8 cellular contexts compared by ENCODE assay signal in the genomic region with DNA sequence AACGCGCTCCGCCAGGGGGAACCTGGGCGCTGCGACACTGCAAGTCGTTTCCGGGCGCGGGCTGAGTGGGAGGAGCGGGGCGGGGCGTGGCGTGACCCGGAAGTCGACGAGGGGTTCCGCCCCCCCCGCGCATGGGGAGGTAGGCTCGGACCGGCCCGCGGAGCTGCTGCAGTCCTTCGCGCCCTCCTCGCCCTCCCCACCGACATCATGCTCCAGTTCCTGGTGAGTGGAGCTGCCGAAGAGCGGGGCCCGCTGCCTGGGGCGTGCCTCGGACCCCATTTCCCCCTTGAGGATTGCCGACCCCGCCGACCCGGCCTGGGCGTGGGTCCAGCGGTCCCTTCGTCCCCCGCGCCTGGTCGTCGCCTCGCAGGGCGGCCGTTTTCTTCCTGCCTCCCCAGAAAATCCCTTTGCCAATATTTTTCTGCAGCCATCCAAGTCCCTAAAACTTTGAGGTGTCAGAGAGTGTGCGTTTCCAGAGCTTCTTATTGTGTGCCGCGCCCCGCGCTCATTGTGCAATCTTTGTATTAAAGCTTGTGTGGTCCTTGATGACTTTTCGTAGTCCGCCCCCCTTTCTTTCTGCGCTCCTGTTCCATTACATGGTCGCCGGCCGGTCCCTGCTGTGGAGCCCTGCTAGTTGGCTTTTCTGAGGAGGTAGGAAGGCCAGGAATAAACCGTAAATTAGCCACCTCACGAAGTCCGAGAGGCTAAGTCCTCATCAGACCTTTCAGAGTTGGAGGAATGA. TPM values are rescaled to one million over a fixed set of nuclear protein-coding genes. Genes with fewer than 3 reads are reported as not detected.
DNase-seq lines count a peak whose midpoint lies in the region; ATAC-seq and TF ChIP-seq lines count a peak whose summit lies in the region.

A gene (plus strand): TSS at position 142 of the 742 bp plus-strand sequence.

- peak within 1 kb of the TSS; percentile 92 to 97 for H3K27ac ChIP-seq in SK-N-SH (ENCODE audit: low read depth in 2 of 2, low read length in 1 of 2)

- peak within 1 kb of the TSS; percentile 97 for H2AFZ ChIP-seq in SK-N-SH (ENCODE audit: low read depth)

- peak; percentile 91 for ATAC-seq in HG02571 (IDR thresholded peaks at IDR 0.05; ENCODE audit: unreplicated experiment)

- H3K79me2 ChIP-seq in SK-N-SH (ENCODE audit: insufficient read depth) = peaks cover 52% of the 10 kb centered on the region

- WGBS in SK-N-SH (ENCODE audit: low lambda C conversion rate) = 0% methylated on average over 42 of the region's 60 CpGs

- CTCF ChIA-PET in SK-N-SH (lab: Yijun Ruan, JAX) = interaction anchor here (0.6 to 12.8 kb wide), 21 partner anchors 9 to 1507 kb away, joined by 3 to 154 read pairs (median 4); no protein-coding TSS in a partner anchor

- DNase-seq in NB4 (ENCODE audit: low read depth) (peak; percentile 99), SK-N-SH (peak; percentile 100), germinal center (ENCODE audit: low spot score) (peak; percentile 96), nucleus accumbens (lab: John Stamatoyannopoulos, UW) (peak in 55 of 56 donors; percentile 59 to 97 (median 90)), superior temporal gyrus (ENCODE audit: extremely low spot score) (peak; percentile 92)
- DNase-seq in activated naive CD4-positive, alpha-beta T cell treated with anti-CD3 and anti-CD28 coated beads, Interleukin-2, amount 50 U/mL, for 16 hours = peak; percentile 97

- H3K9me2 ChIP-seq in SK-N-SH = no peaks in the 10 kb centered on the region

- peak within 1 kb of the TSS; percentile 76 for H3K4me3 ChIP-seq in NB4 (ENCODE audit: low read depth, low read length)
- peak within 1 kb of the TSS; percentile 73 to 96 for H3K4me3 ChIP-seq in SK-N-SH (ENCODE audit: low read depth in 2 of 2, low read length in 1 of 2)

- H4K20me1 ChIP-seq in SK-N-SH (ENCODE audit: insufficient read depth) = peaks cover 13% of the 10 kb centered on the region; the same call in 1 of the 2 replicates

- no peaks in the 10 kb centered on the region for H3K9me3 ChIP-seq in SK-N-SH

- H3F3A ChIP-seq in SK-N-SH (replicated peaks; ENCODE audit: insufficient read depth) = peaks cover 34% of the 10 kb centered on the region

- TF ChIP-seq POLR2A in GM10847 (IDR thresholded peaks at IDR 0.05; ENCODE audit: extremely low read depth, insufficient read length) (peak; percentile 92), NB4 (IDR thresholded peaks at IDR 0.05; ENCODE audit: extremely low read depth, insufficient read length) (peak; percentile 94)

- H3K9ac ChIP-seq in SK-N-SH = peak within 1 kb of the TSS; percentile 99

- TF ChIP-seq EP300 in SK-N-SH (IDR thresholded peaks at IDR 0.05; ENCODE audit: borderline replicate concordance in 1 of 2, low read depth in 1 of 2, low read length in 1 of 2) = peak; percentile 20 to 40; a peak in 2 of 4 replicates

- no peaks in the 10 kb centered on the region for H3K27me3 ChIP-seq in SK-N-SH (ENCODE audit: insufficient read depth)

- TF ChIP-seq CTCF in NB4 (IDR thresholded peaks at IDR 0.05; ENCODE audit: low read depth, low read length) (peak; percentile 52), SK-N-SH (IDR thresholded peaks at IDR 0.05) (no peak)

- POLR2A ChIA-PET in SK-N-SH (lab: Yijun Ruan, JAX) = interaction anchor here (0.7 to 1.4 kb wide), 7 partner anchors 11 to 388 kb away, joined by 3 to 5 read pairs (median 3); no protein-coding TSS in a partner anchor

- H3K4me1 ChIP-seq in SK-N-SH (ENCODE audit: control insufficient read depth in 1 of 2, insufficient read depth in 2 of 2, low read depth in 1 of 2, low read length in 1 of 2) = peaks cover 10 to 11% of the 10 kb centered on the region in 2 experiments

- peak within 1 kb of the TSS; percentile 88 for H3K4me2 ChIP-seq in SK-N-SH

- peaks cover 0 to 27% of the 10 kb centered on the region in 2 experiments for H3K36me3 ChIP-seq in SK-N-SH (replicated peaks in 1 of 2; ENCODE audit: control insufficient read depth in 1 of 2, insufficient read depth in 2 of 2, low read length in 1 of 2)

- TF ChIP-seq RAD21 in SK-N-SH (IDR thresholded peaks at IDR 0.05; ENCODE audit: low read length) = peak; percentile 62

TF ChIP-seq in SK-N-SH, 30 proteins besides CTCF, POLR2A, EP300 and RAD21 (continues in another document):
- TF ChIP-seq TCF12 (IDR thresholded peaks at IDR 0.05) = no peak; the same call in 1 of the 2 replicates
- TF ChIP-seq TAF1 (IDR thresholded peaks at IDR 0.05; ENCODE audit: borderline replicate concordance, low read depth, low read length) = peak; percentile 98
- TF ChIP-seq RCOR1 (IDR thresholded peaks at IDR 0.05; ENCODE audit: low read length) = peak; percentile 72; the same call in 1 of the 2 replicates
- 0 out of 2 replicates have a peak, but pooled peaks have one; percentile 3 for TF ChIP-seq RFX5 (IDR thresholded peaks at IDR 0.05; ENCODE audit: low read length)
- TF ChIP-seq MXI1 (IDR thresholded peaks at IDR 0.05; ENCODE audit: low read depth, low read length) = peak; percentile 71; the same call in 1 of the 2 replicates
- TF ChIP-seq FOXM1 (IDR thresholded peaks at IDR 0.05; ENCODE audit: low read depth) = no peak
- peak; percentile 94 for TF ChIP-seq GABPA (IDR thresholded peaks at IDR 0.05; ENCODE audit: low read depth)
- no peak for TF ChIP-seq JUND (IDR thresholded peaks at IDR 0.05)
- TF ChIP-seq, protein P1, sequence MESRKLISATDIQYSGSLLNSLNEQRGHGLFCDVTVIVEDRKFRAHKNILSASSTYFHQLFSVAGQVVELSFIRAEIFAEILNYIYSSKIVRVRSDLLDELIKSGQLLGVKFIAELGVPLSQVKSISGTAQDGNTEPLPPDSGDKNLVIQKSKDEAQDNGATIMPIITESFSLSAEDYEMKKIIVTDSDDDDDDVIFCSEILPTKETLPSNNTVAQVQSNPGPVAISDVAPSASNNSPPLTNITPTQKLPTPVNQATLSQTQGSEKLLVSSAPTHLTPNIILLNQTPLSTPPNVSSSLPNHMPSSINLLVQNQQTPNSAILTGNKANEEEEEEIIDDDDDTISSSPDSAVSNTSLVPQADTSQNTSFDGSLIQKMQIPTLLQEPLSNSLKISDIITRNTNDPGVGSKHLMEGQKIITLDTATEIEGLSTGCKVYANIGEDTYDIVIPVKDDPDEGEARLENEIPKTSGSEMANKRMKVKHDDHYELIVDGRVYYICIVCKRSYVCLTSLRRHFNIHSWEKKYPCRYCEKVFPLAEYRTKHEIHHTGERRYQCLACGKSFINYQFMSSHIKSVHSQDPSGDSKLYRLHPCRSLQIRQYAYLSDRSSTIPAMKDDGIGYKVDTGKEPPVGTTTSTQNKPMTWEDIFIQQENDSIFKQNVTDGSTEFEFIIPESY (IDR thresholded peaks at IDR 0.05; ENCODE audit: borderline replicate concordance, low read depth) = 0 out of 2 replicates have a peak, but pooled peaks have one; percentile 44
- TF ChIP-seq, protein P2, sequence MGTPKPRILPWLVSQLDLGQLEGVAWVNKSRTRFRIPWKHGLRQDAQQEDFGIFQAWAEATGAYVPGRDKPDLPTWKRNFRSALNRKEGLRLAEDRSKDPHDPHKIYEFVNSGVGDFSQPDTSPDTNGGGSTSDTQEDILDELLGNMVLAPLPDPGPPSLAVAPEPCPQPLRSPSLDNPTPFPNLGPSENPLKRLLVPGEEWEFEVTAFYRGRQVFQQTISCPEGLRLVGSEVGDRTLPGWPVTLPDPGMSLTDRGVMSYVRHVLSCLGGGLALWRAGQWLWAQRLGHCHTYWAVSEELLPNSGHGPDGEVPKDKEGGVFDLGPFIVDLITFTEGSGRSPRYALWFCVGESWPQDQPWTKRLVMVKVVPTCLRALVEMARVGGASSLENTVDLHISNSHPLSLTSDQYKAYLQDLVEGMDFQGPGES (IDR thresholded peaks at IDR 0.05; ENCODE audit: low read depth, low read length) = no peak
- TF ChIP-seq, protein P3, sequence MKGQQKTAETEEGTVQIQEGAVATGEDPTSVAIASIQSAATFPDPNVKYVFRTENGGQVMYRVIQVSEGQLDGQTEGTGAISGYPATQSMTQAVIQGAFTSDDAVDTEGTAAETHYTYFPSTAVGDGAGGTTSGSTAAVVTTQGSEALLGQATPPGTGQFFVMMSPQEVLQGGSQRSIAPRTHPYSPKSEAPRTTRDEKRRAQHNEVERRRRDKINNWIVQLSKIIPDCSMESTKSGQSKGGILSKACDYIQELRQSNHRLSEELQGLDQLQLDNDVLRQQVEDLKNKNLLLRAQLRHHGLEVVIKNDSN (IDR thresholded peaks at IDR 0.05; ENCODE audit: borderline replicate concordance, low read depth) = peak; percentile 57; the same call in 1 of the 2 replicates
- TF ChIP-seq, protein P4, sequence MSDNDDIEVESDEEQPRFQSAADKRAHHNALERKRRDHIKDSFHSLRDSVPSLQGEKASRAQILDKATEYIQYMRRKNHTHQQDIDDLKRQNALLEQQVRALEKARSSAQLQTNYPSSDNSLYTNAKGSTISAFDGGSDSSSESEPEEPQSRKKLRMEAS (IDR thresholded peaks at IDR 0.05; ENCODE audit: low read depth) = peak; percentile 89
- TF ChIP-seq FOXJ3 (CRISPR knock-in tag; IDR thresholded peaks at IDR 0.05) = peak; percentile 69; the same call in 1 of the 2 replicates
- TF ChIP-seq, protein P5, sequence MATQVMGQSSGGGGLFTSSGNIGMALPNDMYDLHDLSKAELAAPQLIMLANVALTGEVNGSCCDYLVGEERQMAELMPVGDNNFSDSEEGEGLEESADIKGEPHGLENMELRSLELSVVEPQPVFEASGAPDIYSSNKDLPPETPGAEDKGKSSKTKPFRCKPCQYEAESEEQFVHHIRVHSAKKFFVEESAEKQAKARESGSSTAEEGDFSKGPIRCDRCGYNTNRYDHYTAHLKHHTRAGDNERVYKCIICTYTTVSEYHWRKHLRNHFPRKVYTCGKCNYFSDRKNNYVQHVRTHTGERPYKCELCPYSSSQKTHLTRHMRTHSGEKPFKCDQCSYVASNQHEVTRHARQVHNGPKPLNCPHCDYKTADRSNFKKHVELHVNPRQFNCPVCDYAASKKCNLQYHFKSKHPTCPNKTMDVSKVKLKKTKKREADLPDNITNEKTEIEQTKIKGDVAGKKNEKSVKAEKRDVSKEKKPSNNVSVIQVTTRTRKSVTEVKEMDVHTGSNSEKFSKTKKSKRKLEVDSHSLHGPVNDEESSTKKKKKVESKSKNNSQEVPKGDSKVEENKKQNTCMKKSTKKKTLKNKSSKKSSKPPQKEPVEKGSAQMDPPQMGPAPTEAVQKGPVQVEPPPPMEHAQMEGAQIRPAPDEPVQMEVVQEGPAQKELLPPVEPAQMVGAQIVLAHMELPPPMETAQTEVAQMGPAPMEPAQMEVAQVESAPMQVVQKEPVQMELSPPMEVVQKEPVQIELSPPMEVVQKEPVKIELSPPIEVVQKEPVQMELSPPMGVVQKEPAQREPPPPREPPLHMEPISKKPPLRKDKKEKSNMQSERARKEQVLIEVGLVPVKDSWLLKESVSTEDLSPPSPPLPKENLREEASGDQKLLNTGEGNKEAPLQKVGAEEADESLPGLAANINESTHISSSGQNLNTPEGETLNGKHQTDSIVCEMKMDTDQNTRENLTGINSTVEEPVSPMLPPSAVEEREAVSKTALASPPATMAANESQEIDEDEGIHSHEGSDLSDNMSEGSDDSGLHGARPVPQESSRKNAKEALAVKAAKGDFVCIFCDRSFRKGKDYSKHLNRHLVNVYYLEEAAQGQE (IDR thresholded peaks at IDR 0.05; ENCODE audit: low read depth, low read length) = peak; percentile 61; the same call in 1 of the 2 replicates

RNA-seq across cellular contexts. Expression of the gene that starts here (rescaled TPM):
- 26.0 and 30.0 TPM in 2 replicates for polyA plus RNA-seq in SK-N-SH (2012; rRNA removed)
- polyA plus RNA-seq in SK-N-SH (2012; cell fraction: cytosol; rRNA removed) = 36.1 and 52.6 TPM in 2 replicates
- polyA plus RNA-seq in SK-N-SH (2012; cell fraction: nucleus; rRNA removed) = 16.6 and 24.6 TPM in 2 replicates

Comparison
In these comparisons a context has a peak if more than half of its experiments do, and no peak if none do; other contexts are left out.
1. Peak in every context shown above with its lines: DNase-seq, ATAC-seq, H3K4me3 ChIP-seq and H3K27ac ChIP-seq.